In the genomic region with DNA sequence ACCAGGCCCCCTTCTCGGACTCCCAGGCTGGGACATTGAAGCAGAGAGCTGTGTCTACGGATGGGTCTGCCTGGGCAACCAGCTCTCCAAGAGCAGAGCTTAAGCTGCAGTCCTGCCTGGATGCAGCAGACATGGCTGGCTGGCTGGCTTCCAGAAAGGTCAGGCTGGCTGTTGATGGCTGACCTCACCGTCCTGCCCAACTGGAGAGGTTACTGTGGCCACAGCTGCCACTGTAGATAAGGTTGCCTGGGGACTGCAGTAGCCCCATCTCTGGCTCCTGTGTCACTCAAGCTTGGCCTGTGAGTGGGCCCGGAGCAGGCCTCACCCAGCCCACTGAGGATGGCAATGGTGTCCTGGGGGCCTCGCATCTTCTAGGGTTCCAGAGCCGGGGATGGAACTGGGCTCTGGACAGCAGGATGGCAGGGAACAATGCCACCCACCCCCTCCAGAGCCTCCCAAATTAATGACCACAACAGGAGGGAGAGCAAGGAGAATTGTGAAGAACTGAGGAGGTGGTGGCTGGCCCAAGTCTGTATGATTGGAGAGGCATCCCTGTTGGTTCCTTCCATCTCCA, we compare ENCODE assay signal across 8 cellular contexts. TPM values are rescaled to one million over a fixed set of nuclear protein-coding genes. Genes with fewer than 3 reads are reported as not detected.
DNase-seq lines count a peak whose midpoint lies in the region; ATAC-seq and TF ChIP-seq lines count a peak whose summit lies in the region.

No MANE protein-coding gene starts in this region.

- H3K4me1 ChIP-seq in fibroblast of lung (ENCODE audit: control insufficient read depth, extremely low read depth, insufficient read depth, low read length): peaks cover 21% of the 10 kb centered on the region
- peaks cover 8 to 12% of the 10 kb centered on the region in 2 donors for H3K4me1 ChIP-seq in neuronal stem cell (ENCODE audit: control insufficient read depth in 2 of 2, insufficient read depth in 1 of 2, low read depth in 1 of 2, low read length in 2 of 2)

- H3K79me2 ChIP-seq in fibroblast of lung (ENCODE audit: control insufficient read depth, insufficient read depth, low read length): no peaks in the 10 kb centered on the region

- H2BK120ac ChIP-seq in neuronal stem cell (ENCODE audit: low read depth, low read length): no peak overlapping the region

- H3K27ac ChIP-seq in fibroblast of lung (ENCODE audit: insufficient read depth, low read length) (peak overlapping the region; percentile 73), neuronal stem cell (replicated peaks; ENCODE audit: low read length) (no peak overlapping the region)

- H3K27me3 ChIP-seq in fibroblast of lung (ENCODE audit: control insufficient read depth, insufficient read depth, low read length) (no peaks in the 10 kb centered on the region), neuronal stem cell (ENCODE audit: control insufficient read depth in 3 of 3, insufficient read depth in 3 of 3, low read depth in 1 of 3, low read length in 3 of 3) (no peaks in the 10 kb centered on the region)

- H2AFZ ChIP-seq in fibroblast of lung (ENCODE audit: low read length): peak overlapping the region; percentile 84
- peak overlapping the region; percentile 84 for H2AFZ ChIP-seq in neuronal stem cell (ENCODE audit: low read length)

- H2BK5ac ChIP-seq in neuronal stem cell (ENCODE audit: low read length): no peak overlapping the region

- H3K27me3 Mint-ChIP-seq in T-cell: no peaks in the 10 kb centered on the region

- H3K27ac Mint-ChIP-seq in T-cell: peak overlapping the region in 1 of 2 donors; percentile 48

- peak overlapping the region; percentile 3 for H2AK5ac ChIP-seq in neuronal stem cell (ENCODE audit: low read depth, low read length)

- no peak overlapping the region for H3K4me3 Mint-ChIP-seq in T-cell

- H4K91ac ChIP-seq in neuronal stem cell (ENCODE audit: low read depth, low read length, poor library complexity): no peak overlapping the region

- DNase-seq in AG08395 (ENCODE audit: low spot score) (peak; percentile 11), RPMI7951 (ENCODE audit: low read depth) (peak; percentile 74), fibroblast of lung (ENCODE audit: low read depth in 2 of 2) (no peak), neuronal stem cell (ENCODE audit: low spot score) (no peak), NCI-H1092 treated with DMSO at 0.1 percent for 48 hours (lab: John Stamatoyannopoulos, UW) (no peak), T-cell (no peak)

- H4K20me1 ChIP-seq in fibroblast of lung (ENCODE audit: control insufficient read depth, extremely low read depth, insufficient read depth, low read length): no peaks in the 10 kb centered on the region

- H3K18ac ChIP-seq in neuronal stem cell (ENCODE audit: low read length): peak overlapping the region; percentile 69

- peak overlapping the region; percentile 42 for H3K9ac ChIP-seq in fibroblast of lung (ENCODE audit: insufficient read depth, low read length)
- no peak overlapping the region for H3K9ac ChIP-seq in neuronal stem cell (ENCODE audit: low read depth, low read length, poor library complexity)

- H2BK12ac ChIP-seq in neuronal stem cell (ENCODE audit: low read length): no peak overlapping the region

- peak overlapping the region; percentile 25 for H3K23ac ChIP-seq in neuronal stem cell (ENCODE audit: low read depth, low read length, poor library complexity)

- H3K9me3 ChIP-seq in fibroblast of lung (ENCODE audit: control insufficient read depth, insufficient read depth, low read depth, low read length): no peaks in the 10 kb centered on the region
- no peaks in the 10 kb centered on the region for H3K9me3 ChIP-seq in neuronal stem cell (replicated peaks in 1 of 2; ENCODE audit: control insufficient read depth in 2 of 2, insufficient read depth in 1 of 2, low read depth in 1 of 2, low read length in 2 of 2)

- H3K9me3 Mint-ChIP-seq in T-cell: no peaks in the 10 kb centered on the region

- H3K4me2 ChIP-seq in fibroblast of lung (ENCODE audit: extremely low read depth, insufficient read depth, low read length) (no peak overlapping the region), neuronal stem cell (ENCODE audit: insufficient read depth, low read length, poor library complexity, severe bottlenecking) (no peak overlapping the region)

- ATAC-seq in HG03378 (IDR thresholded peaks at IDR 0.05; ENCODE audit: unreplicated experiment) (no peak), HG02571 (IDR thresholded peaks at IDR 0.05; ENCODE audit: unreplicated experiment) (no peak), T-cell (replicated peaks in 1 of 4) (no peak)

- H3K36me3 ChIP-seq in fibroblast of lung (ENCODE audit: control insufficient read depth, insufficient read depth, low read length) (no peaks in the 10 kb centered on the region), neuronal stem cell (replicated peaks in 1 of 2; ENCODE audit: control insufficient read depth in 2 of 2, insufficient read depth in 2 of 2, low read length in 2 of 2) (no peaks in the 10 kb centered on the region)

- no CpG with 5 or more reads among the region's 6 CpGs for WGBS in neuronal stem cell (ENCODE audit: extremely low coverage in 2 of 2, insufficient read length in 2 of 2, insufficient replicate concordance in 1 of 2), 2 donors

- no peaks in the 10 kb centered on the region for H3K79me1 ChIP-seq in neuronal stem cell (ENCODE audit: low read depth, low read length)

- no peak overlapping the region for H3K4me3 ChIP-seq in fibroblast of lung (replicated peaks in 1 of 4; ENCODE audit: control extremely low read depth in 1 of 4, insufficient read depth in 1 of 4, low read depth in 3 of 4, low read length in 4 of 4)
- H3K4me3 ChIP-seq in neuronal stem cell (ENCODE audit: low read length in 2 of 2): no peak overlapping the region

- peak overlapping the region; percentile 29 for H4K8ac ChIP-seq in neuronal stem cell (ENCODE audit: low read depth, low read length)

- H2BK15ac ChIP-seq in neuronal stem cell (ENCODE audit: low read length): peak overlapping the region; percentile 83

- H3K14ac ChIP-seq in neuronal stem cell (ENCODE audit: low read length): no peak overlapping the region

- POLR2A ChIA-PET in T-cell (lab: Charles Lee): interaction anchor here in 1 of 2 donors (0.6 kb wide), 1 partner anchor 15 kb away, joined by 3 read pairs; no protein-coding TSS in a partner anchor

- H3K4ac ChIP-seq in neuronal stem cell (ENCODE audit: low read length): no peak overlapping the region

- CTCF ChIA-PET in T-cell (lab: Charles Lee): no interaction called here

- H3K36me3 Mint-ChIP-seq in T-cell: no peaks in the 10 kb centered on the region

- H3K4me1 Mint-ChIP-seq in T-cell: peaks cover 22 to 46% (median 30%) of the 10 kb centered on the region in 3 donors

- no peak for TF ChIP-seq CTCF in fibroblast of lung (conservative IDR thresholded peaks at IDR 0.05 in 1 of 2, IDR thresholded peaks at IDR 0.05 in 1 of 2; ENCODE audit: low read depth in 1 of 2, low read length in 2 of 2)

RNA-seq across cellular contexts. Expression of a gene that starts 37.0 kb away (rescaled TPM):
- 44.5 and 44.8 TPM in 2 replicates for total RNA-seq in RPMI7951 (2014; rRNA removed; shearing (Covaris generic))
- total RNA-seq in fibroblast of lung (68.6 and 83.6 TPM in 2 replicates), T-cell (100 to 1,000 TPM in 1 of 5 donors, 10 to 100 TPM in 3, 1 to 10 TPM in 1; 9.7 to 144 (median 18.5) TPM)
- polyA plus RNA-seq in fibroblast of lung: 27.8 and 58.9 TPM in 2 replicates
- 33.0 and 74.5 TPM in 2 replicates for polyA plus RNA-seq in fibroblast of lung (2012)
- polyA minus RNA-seq in fibroblast of lung (ENCODE audit: low replicate concordance): 110 and 268 TPM in 2 replicates
- 6.6 TPM for polyA plus RNA-seq in neuronal stem cell (2013, experiment 1 of 2)
- 6.6 TPM for polyA plus RNA-seq in neuronal stem cell (2013, experiment 2 of 2)

Comparison
In these comparisons a context has a peak if more than half of its experiments do, and no peak if none do; other contexts are left out.
1. DNase-seq: peak in AG08395 (single experiment) and RPMI7951 (single experiment); none in fibroblast of lung (0 of 2), neuronal stem cell (single experiment), NCI-H1092 treated with DMSO at 0.1 percent for 48 hours (single experiment) and T-cell (0 of 34).